16 cellular contexts compared by ENCODE assay signal in genomic region chr2:20585710-20586378, GRCh38.
DNase-seq lines count a peak whose midpoint lies in the region; ATAC-seq and TF ChIP-seq lines count a peak whose summit lies in the region.
"Had no signal": no experiment of that assay in that cellular context is flagged by ENCODE, and none has a peak within 500 bp of the region (broad histone marks: within the 10 kb centered on the region; RNA-seq: fewer than 3 reads in every experiment).

No MANE protein-coding gene starts in this region.

- ATAC-seq in activated CD8-positive, alpha-beta T cell treated with anti-CD3 and anti-CD28 coated beads, Interleukin-2, amount 10 ng/mL, durations not matched to agents 7 days and 5 days = no peak
- ATAC-seq in foreskin keratinocyte (no peak), HG03196 (IDR thresholded peaks at IDR 0.05; ENCODE audit: unreplicated experiment) (no peak)

- no peaks in the 10 kb centered on the region for H3K4me1 Mint-ChIP-seq in activated CD8-positive, alpha-beta T cell treated with anti-CD3 and anti-CD28 coated beads, Interleukin-2, amount 10 ng/mL, durations not matched to agents 7 days and 5 days (ENCODE audit: low read depth)
- H3K4me1 Mint-ChIP-seq: activated naive CD4-positive, alpha-beta T cell treated with anti-CD3 and anti-CD28 coated beads, Interleukin-2, amount 50 U/mL, for 24 hours; B cell had no signal

- WGBS in mesodermal cell (ENCODE audit: insufficient coverage in 2 of 2), 2 experiments = 95 to 96% methylated on average over 13 to 17 of the region's 19 CpGs
- 89% methylated on average over 19 of the region's 19 CpGs; no CpG with 5 or more reads in 1 of the 2 donors for WGBS in transverse colon (ENCODE audit: low coverage in 1 of 2), 2 donors

- DNase-seq in SJCRH30 = no peak
- no peak for DNase-seq in fibroblast of lung (ENCODE audit: low read depth in 2 of 2)
- DNase-seq in transverse colon = no peak
- no peak for DNase-seq in activated CD8-positive, alpha-beta T cell treated with anti-CD3 and anti-CD28 coated beads, Interleukin-2, amount 10 ng/mL, durations not matched to agents 7 days and 5 days
- DNase-seq in foreskin keratinocyte = no peak
- DNase-seq: activated CD8-positive, alpha-beta memory T cell treated with anti-CD3 and anti-CD28 coated beads, Interleukin-2, amount 50 U/mL, for 48 hours; central memory CD4-positive, alpha-beta T cell; NCI-H2227 treated with DMSO at 0.1 percent for 48 hours; stimulated activated naive CD4-positive, alpha-beta T cell treated with Interleukin-2 at 50 U/mL for 16 hours; WERI-Rb-1 had no signal

- no peaks in the 10 kb centered on the region for H3K9me3 ChIP-seq in SJCRH30 (replicated peaks)
- H3K9me3 ChIP-seq in fibroblast of lung (ENCODE audit: control insufficient read depth, insufficient read depth, low read depth, low read length) = no peaks in the 10 kb centered on the region
- peaks cover 8% of the 10 kb centered on the region for H3K9me3 ChIP-seq in mesodermal cell (ENCODE audit: control insufficient read depth, low read length)
- no peaks in the 10 kb centered on the region for H3K9me3 ChIP-seq in transverse colon

- no peak overlapping the region for H3K9ac ChIP-seq in fibroblast of lung (ENCODE audit: insufficient read depth, low read length)

- H2AFZ ChIP-seq in fibroblast of lung (ENCODE audit: low read length) = no peak overlapping the region

- in situ Hi-C loops in transverse colon (cut with MboI; ENCODE audit: low pct_ligation_motif_present in 1 of 4, low pct_unique_long_range_greater_than_20kb in 1 of 4, low sequenced_read_pairs in 3 of 4) = no loop called here

- CTCF ChIA-PET in activated CD8-positive, alpha-beta T cell treated with anti-CD3 and anti-CD28 coated beads, Interleukin-2, amount 10 ng/mL, durations not matched to agents 7 days and 5 days (lab: Charles Lee) = no interaction called here

- peaks cover under 1% of the 10 kb centered on the region for H3K9me3 Mint-ChIP-seq in activated CD8-positive, alpha-beta T cell treated with anti-CD3 and anti-CD28 coated beads, Interleukin-2, amount 10 ng/mL, durations not matched to agents 7 days and 5 days (ENCODE audit: insufficient read depth)
- H3K9me3 Mint-ChIP-seq: activated naive CD4-positive, alpha-beta T cell treated with anti-CD3 and anti-CD28 coated beads, Interleukin-2, amount 50 U/mL, for 24 hours; natural killer cell treated with Interleukin-12 subunit alpha and Interleukin-12 subunit beta and Interleukin-15 and Interleukin-18, amount 100 ng/mL, for 72 hours had no signal

- no peak overlapping the region for H3K4me3 Mint-ChIP-seq in activated CD8-positive, alpha-beta T cell treated with anti-CD3 and anti-CD28 coated beads, Interleukin-2, amount 10 ng/mL, durations not matched to agents 7 days and 5 days
- H3K4me3 Mint-ChIP-seq: activated naive CD4-positive, alpha-beta T cell treated with anti-CD3 and anti-CD28 coated beads, Interleukin-2, amount 50 U/mL, for 24 hours; B cell; natural killer cell treated with Interleukin-12 subunit alpha and Interleukin-12 subunit beta and Interleukin-15 and Interleukin-18, amount 100 ng/mL, for 72 hours had no signal

- H3K27me3 ChIP-seq in SJCRH30 (no peaks in the 10 kb centered on the region), fibroblast of lung (ENCODE audit: control insufficient read depth, insufficient read depth, low read length) (no peaks in the 10 kb centered on the region), transverse colon (no peaks in the 10 kb centered on the region), foreskin keratinocyte (no peaks in the 10 kb centered on the region)

- H3K36me3 ChIP-seq in SJCRH30 (no peaks in the 10 kb centered on the region), fibroblast of lung (ENCODE audit: control insufficient read depth, insufficient read depth, low read length) (no peaks in the 10 kb centered on the region), mesodermal cell (ENCODE audit: control insufficient read depth, insufficient read depth, low read length) (no peaks in the 10 kb centered on the region), transverse colon (no peaks in the 10 kb centered on the region)
- H3K36me3 ChIP-seq: WERI-Rb-1 had no signal

- intact Hi-C loops in transverse colon (cut with DNase I; ENCODE audit: low total_unique reads) = no loop called here

- no peaks in the 10 kb centered on the region for H3K27me3 Mint-ChIP-seq in activated CD8-positive, alpha-beta T cell treated with anti-CD3 and anti-CD28 coated beads, Interleukin-2, amount 10 ng/mL, durations not matched to agents 7 days and 5 days (ENCODE audit: low read depth)
- H3K27me3 Mint-ChIP-seq: activated naive CD4-positive, alpha-beta T cell treated with anti-CD3 and anti-CD28 coated beads, Interleukin-2, amount 50 U/mL, for 24 hours had no signal

- POLR2A ChIA-PET in activated CD8-positive, alpha-beta T cell treated with anti-CD3 and anti-CD28 coated beads, Interleukin-2, amount 10 ng/mL, durations not matched to agents 7 days and 5 days (lab: Charles Lee) = no interaction called here

- H3K4me2 ChIP-seq in fibroblast of lung (ENCODE audit: extremely low read depth, insufficient read depth, low read length) = no peak overlapping the region

- TF ChIP-seq POLR2A in transverse colon (IDR thresholded peaks at IDR 0.05) = no peak

- no peaks in the 10 kb centered on the region for H3K79me2 ChIP-seq in fibroblast of lung (ENCODE audit: control insufficient read depth, insufficient read depth, low read length)

- no peak for TF ChIP-seq CTCF in fibroblast of lung (conservative IDR thresholded peaks at IDR 0.05 in 1 of 2, IDR thresholded peaks at IDR 0.05 in 1 of 2; ENCODE audit: low read depth in 1 of 2, low read length in 2 of 2)
- TF ChIP-seq CTCF in transverse colon (IDR thresholded peaks at IDR 0.05) = no peak
- TF ChIP-seq CTCF in foreskin keratinocyte (conservative IDR thresholded peaks at IDR 0.05) = no peak

- TF ChIP-seq EP300 in transverse colon (IDR thresholded peaks at IDR 0.05; ENCODE audit: low read depth) = no peak

- H3K4me1 ChIP-seq in SJCRH30 = peaks cover 41% of the 10 kb centered on the region
- H3K4me1 ChIP-seq in fibroblast of lung (ENCODE audit: control insufficient read depth, extremely low read depth, insufficient read depth, low read length) = peaks cover 43% of the 10 kb centered on the region
- H3K4me1 ChIP-seq in mesodermal cell (ENCODE audit: control insufficient read depth, insufficient read depth, low read length, poor library complexity, severe bottlenecking) = peaks cover 60% of the 10 kb centered on the region
- H3K4me1 ChIP-seq in transverse colon = peaks cover 5 to 16% (median 6%) of the 10 kb centered on the region in 4 donors
- H3K4me1 ChIP-seq in foreskin keratinocyte = peaks cover 25% of the 10 kb centered on the region

- H3K36me3 Mint-ChIP-seq in activated CD8-positive, alpha-beta T cell treated with anti-CD3 and anti-CD28 coated beads, Interleukin-2, amount 10 ng/mL, durations not matched to agents 7 days and 5 days (ENCODE audit: low read depth) = peaks cover 2% of the 10 kb centered on the region
- H3K36me3 Mint-ChIP-seq: activated naive CD4-positive, alpha-beta T cell treated with anti-CD3 and anti-CD28 coated beads, Interleukin-2, amount 50 U/mL, for 24 hours; natural killer cell treated with Interleukin-12 subunit alpha and Interleukin-12 subunit beta and Interleukin-15 and Interleukin-18, amount 100 ng/mL, for 72 hours had no signal

- no peak overlapping the region for H3K27ac Mint-ChIP-seq in activated CD8-positive, alpha-beta T cell treated with anti-CD3 and anti-CD28 coated beads, Interleukin-2, amount 10 ng/mL, durations not matched to agents 7 days and 5 days
- H3K27ac Mint-ChIP-seq: activated naive CD4-positive, alpha-beta T cell treated with anti-CD3 and anti-CD28 coated beads, Interleukin-2, amount 50 U/mL, for 24 hours; B cell; natural killer cell treated with Interleukin-12 subunit alpha and Interleukin-12 subunit beta and Interleukin-15 and Interleukin-18, amount 100 ng/mL, for 72 hours had no signal

- H3K4me3 ChIP-seq in SJCRH30 (no peak overlapping the region), fibroblast of lung (replicated peaks in 1 of 4; ENCODE audit: control extremely low read depth in 1 of 4, insufficient read depth in 1 of 4, low read depth in 3 of 4, low read length in 4 of 4) (no peak overlapping the region), mesodermal cell (ENCODE audit: extremely low read depth, insufficient read depth, low read length, poor library complexity, severe bottlenecking) (no peak overlapping the region), transverse colon (no peak overlapping the region)
- H3K4me3 ChIP-seq: skin epidermis had no signal

- H3K27ac ChIP-seq in SJCRH30 (peak overlapping the region; percentile 92; the same call in 1 of the 2 replicates), fibroblast of lung (ENCODE audit: insufficient read depth, low read length) (peak overlapping the region; percentile 93), mesodermal cell (ENCODE audit: low read depth, low read length, severe bottlenecking) (peak overlapping the region; percentile 98), transverse colon (peak overlapping the region in 3 of 4 donors; percentile 19 to 76 (median 61)), foreskin keratinocyte (no peak overlapping the region)
- H3K27ac ChIP-seq: WERI-Rb-1 had no signal

- no peaks in the 10 kb centered on the region for H4K20me1 ChIP-seq in fibroblast of lung (ENCODE audit: control insufficient read depth, extremely low read depth, insufficient read depth, low read length)
